In the genomic region with DNA sequence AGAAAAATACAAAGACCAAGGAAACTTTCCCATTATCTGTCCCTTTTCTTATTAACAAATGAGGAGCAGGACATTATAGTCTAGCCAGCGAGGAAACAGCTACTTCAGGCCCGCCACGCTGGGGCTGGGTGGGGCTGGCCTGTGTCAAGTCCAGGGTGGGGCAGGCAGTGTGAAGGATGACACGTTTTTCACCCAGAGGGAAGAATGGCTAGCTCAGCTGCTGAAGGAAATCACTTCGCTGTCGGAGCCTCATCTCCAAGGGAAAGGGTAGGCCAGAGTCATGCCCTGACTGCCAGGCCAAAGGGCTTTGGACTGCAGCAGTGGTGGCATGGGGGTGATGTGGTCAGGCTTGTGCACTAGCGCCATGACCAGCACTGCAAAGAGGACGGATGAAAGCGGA, we compare ENCODE assay signal across 25 cellular contexts.
"Had no signal": no experiment of that assay in that cellular context is flagged by ENCODE, and none has a peak within 500 bp of the region (broad histone marks: within the 10 kb centered on the region; RNA-seq: fewer than 3 reads in every experiment).

No MANE protein-coding gene starts in this region.

- H3K27ac Mint-ChIP-seq: mesothelial cell of epicardium; naive B cell; nephron progenitor cell; stimulated activated effector memory CD8-positive, alpha-beta T cell treated with anti-CD3 and anti-CD28 coated beads, Interleukin-12 subunit alpha, Interleukin-12 subunit beta, amount 100 ng/mL, for 72 hours; stimulated activated naive CD8-positive, alpha-beta T cell treated with anti-CD3 and anti-CD28 coated beads, Interleukin-15, Interleukin-2, amounts not matched to agents 100 ng/mL and 50 ng/mL, for 24 hours had no signal

- ATAC-seq: left lung; natural killer cell; psoas muscle; sciatic nerve; stimulated activated effector memory CD8-positive, alpha-beta T cell treated with anti-CD3 and anti-CD28 coated beads, Interleukin-12 subunit alpha, Interleukin-12 subunit beta, amount 100 ng/mL, for 72 hours had no signal

- H3K79me2 ChIP-seq: parathyroid adenoma had no signal

- H3K4me1 Mint-ChIP-seq: stimulated activated effector memory CD8-positive, alpha-beta T cell treated with anti-CD3 and anti-CD28 coated beads, Interleukin-12 subunit alpha, Interleukin-12 subunit beta, amount 100 ng/mL, for 72 hours had no signal

- H3K9ac ChIP-seq: neural progenitor cell, parathyroid adenoma had no signal

- H3K36me3 ChIP-seq: heart left ventricle, left lung, neural progenitor cell, neutrophil, spleen, suprapubic skin, tibial nerve, upper lobe of left lung had no signal

- H3K27me3 ChIP-seq: heart left ventricle, neural progenitor cell, tibial nerve, upper lobe of left lung had no signal

- H3K27ac ChIP-seq: left lung, neural progenitor cell, neutrophil, psoas muscle, suprapubic skin, tibial nerve, upper lobe of left lung had no signal

- H3K4me3 Mint-ChIP-seq: mesothelial cell of epicardium; naive B cell; natural killer cell; nephron progenitor cell; neural progenitor cell; stimulated activated effector memory CD8-positive, alpha-beta T cell treated with anti-CD3 and anti-CD28 coated beads, Interleukin-12 subunit alpha, Interleukin-12 subunit beta, amount 100 ng/mL, for 72 hours; stimulated activated naive CD8-positive, alpha-beta T cell treated with anti-CD3 and anti-CD28 coated beads, Interleukin-15, Interleukin-2, amounts not matched to agents 100 ng/mL and 50 ng/mL, for 24 hours had no signal

- H3K36me3 Mint-ChIP-seq: mesothelial cell of epicardium; naive B cell; natural killer cell; neural progenitor cell; stimulated activated effector memory CD8-positive, alpha-beta T cell treated with anti-CD3 and anti-CD28 coated beads, Interleukin-12 subunit alpha, Interleukin-12 subunit beta, amount 100 ng/mL, for 72 hours had no signal

- DNase-seq: glutamatergic neuron; heart left ventricle; hypothalamus; islet precursor cell; left lung; naive B cell; natural killer cell; nephron progenitor cell; occipital lobe; psoas muscle; small intestine; spleen; stimulated activated CD4-positive, alpha-beta T cell treated with anti-CD3 and anti-CD28 coated beads, Interleukin-4, amount 100 ng/mL, for 24 hours; stimulated activated naive CD4-positive, alpha-beta T cell had no signal

- H3K4me1 ChIP-seq: left lung, parathyroid adenoma, psoas muscle, suprapubic skin, tibial nerve, upper lobe of left lung had no signal

- H3K4me2 ChIP-seq: neural progenitor cell had no signal

- H3K9me3 Mint-ChIP-seq: mesothelial cell of epicardium; naive B cell; natural killer cell; nephron progenitor cell; neural progenitor cell; stimulated activated effector memory CD8-positive, alpha-beta T cell treated with anti-CD3 and anti-CD28 coated beads, Interleukin-12 subunit alpha, Interleukin-12 subunit beta, amount 100 ng/mL, for 72 hours; stimulated activated naive CD8-positive, alpha-beta T cell treated with anti-CD3 and anti-CD28 coated beads, Interleukin-15, Interleukin-2, amounts not matched to agents 100 ng/mL and 50 ng/mL, for 24 hours had no signal

- H3K4me3 ChIP-seq: heart left ventricle, left lung, lung, neural progenitor cell, psoas muscle, spleen, suprapubic skin, tibial nerve, upper lobe of left lung had no signal
